Comparison of ENCODE assay signal across 20 cellular contexts in the genomic region with DNA sequence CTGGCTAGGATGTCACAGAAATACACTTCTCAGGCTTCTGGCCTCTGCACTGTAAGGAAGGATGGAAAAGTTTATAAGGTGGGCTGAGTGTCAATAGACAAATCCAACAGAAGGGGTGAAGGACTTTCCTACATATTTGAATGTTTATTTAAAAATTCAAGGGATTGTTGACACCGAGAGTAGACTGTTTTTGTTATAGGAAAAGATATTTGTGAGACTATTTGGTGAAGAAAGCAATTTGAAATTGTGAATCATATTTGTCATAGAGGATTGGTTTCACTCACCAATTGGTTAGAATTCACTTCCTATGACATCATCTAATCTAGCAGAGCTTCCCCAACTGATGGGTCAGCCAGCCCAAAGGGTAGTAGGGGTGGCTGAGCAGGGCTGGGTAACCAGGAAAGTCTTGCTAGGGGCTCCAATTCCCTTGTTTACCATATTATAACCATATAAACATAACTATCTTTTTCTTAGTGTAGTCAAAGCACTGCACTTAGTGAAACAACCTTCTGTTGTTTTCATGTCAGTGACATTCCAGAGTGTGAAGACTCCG. TPM values are rescaled to one million over a fixed set of nuclear protein-coding genes. Genes with fewer than 3 reads are reported as not detected.
"Had no signal": no experiment of that assay in that cellular context is flagged by ENCODE, and none has a peak within 500 bp of the region (broad histone marks: within the 10 kb centered on the region; RNA-seq: fewer than 3 reads in every experiment).

No MANE protein-coding gene starts in this region.

- H3K9me3 ChIP-seq: pancreas, suprapubic skin, thyroid gland, uterus had no signal

- H3K27me3 ChIP-seq: pancreas, suprapubic skin, thyroid gland, uterus had no signal

- DNase-seq: effector CD4-positive, alpha-beta T cell; endodermal cell; foreskin keratinocyte; immature natural killer cell; left cardiac atrium; left ventricle myocardium inferior; lower lobe of right lung; mesenchymal stem cell; midbrain; naive B cell; occipital lobe; pancreas; right cardiac atrium; stimulated activated CD4-positive, alpha-beta T cell treated with anti-CD3 and anti-CD28 coated beads, Interleukin-4, amount 100 ng/mL, for 1 hour; stimulated activated CD8-positive, alpha-beta memory T cell treated with anti-CD3 and anti-CD28 coated beads, Interleukin-4, amount 100 ng/mL, for 48 hours; stimulated activated naive CD8-positive, alpha-beta T cell treated with anti-CD3 and anti-CD28 coated beads, Interleukin-15, Interleukin-2, amounts not matched to agents 100 U/mL and 50 U/mL, for 24 hours; thyroid gland; uterus had no signal

- H3K4me1 ChIP-seq: foreskin keratinocyte, left ventricle myocardium inferior, lower lobe of right lung, suprapubic skin, thyroid gland, uterus had no signal

- H3K4me3 ChIP-seq: left ventricle myocardium inferior, lower lobe of right lung, pancreas, suprapubic skin, thyroid gland, uterus had no signal

- H3K27ac ChIP-seq: foreskin keratinocyte, left ventricle myocardium inferior, lower lobe of right lung, pancreas, suprapubic skin, thyroid gland, uterus had no signal

- H3K36me3 ChIP-seq: left ventricle myocardium inferior, lower lobe of right lung, pancreas, suprapubic skin, thyroid gland, uterus had no signal

RNA-seq across cellular contexts. Expression of gene MEGF10, which starts 14.9 kb away (rescaled TPM):
- total RNA-seq: foreskin keratinocyte had no signal
- polyA plus RNA-seq: foreskin keratinocyte, immature natural killer cell, keratinocyte had no signal
